ENCODE assay signal across 12 cellular contexts in the genomic region with DNA sequence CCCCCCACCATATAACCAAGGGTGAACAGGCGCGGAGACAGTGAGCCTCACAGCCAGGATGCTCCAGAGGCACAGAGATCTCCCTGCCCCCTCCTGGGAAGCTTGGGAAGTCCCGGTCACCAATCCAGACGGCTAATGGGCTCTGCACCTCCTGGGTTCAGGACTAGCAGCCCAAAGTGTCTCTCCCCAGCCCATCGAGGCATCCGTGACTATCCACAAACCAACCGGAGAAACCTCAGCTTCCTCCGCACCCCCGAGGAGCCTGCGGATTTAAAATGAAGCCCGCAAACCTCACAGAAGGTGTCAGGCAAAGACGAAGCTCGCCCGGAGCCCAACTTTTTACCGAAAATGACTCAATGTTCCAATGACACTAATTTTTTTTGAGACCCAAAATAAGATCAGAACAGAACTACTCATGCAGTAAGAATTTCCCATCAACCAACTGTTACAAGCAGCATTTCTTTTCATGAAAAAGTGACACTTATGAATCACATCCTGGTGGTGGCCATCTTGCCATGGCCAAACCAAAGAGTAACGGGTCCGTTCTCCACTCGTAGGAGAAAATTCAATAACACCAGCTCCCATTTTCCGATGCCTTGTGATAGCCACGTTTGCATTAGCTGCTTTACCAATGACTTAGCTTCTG. TPM values are rescaled to one million over a fixed set of nuclear protein-coding genes. Genes with fewer than 3 reads are reported as not detected.
A peak's percentile ranks its signal among the peaks of the same experiment; 100 is the strongest.
DNase-seq lines count a peak whose midpoint lies in the region; ATAC-seq and TF ChIP-seq lines count a peak whose summit lies in the region.
"Had no signal": no experiment of that assay in that cellular context is flagged by ENCODE, and none has a peak within 500 bp of the region (broad histone marks: within the 10 kb centered on the region; RNA-seq: fewer than 3 reads in every experiment).

No MANE protein-coding gene starts in this region.

- peak in 1 of 2 donors; percentile 51 for ATAC-seq in activated T-cell treated with anti-CD3 and anti-CD28 coated beads, Interleukin-2, amount 50 U/mL, for 4 hours
- peak; percentile 34 to 47 for ATAC-seq in activated T-cell treated with anti-CD3 and anti-CD28 coated beads, Interleukin-2, amount 50 U/mL, for 72 hours (replicated peaks in 1 of 2)
- ATAC-seq in HG02870 (IDR thresholded peaks at IDR 0.05; ENCODE audit: unreplicated experiment), result no peak

- H3K9me3 Mint-ChIP-seq in activated T-cell treated with anti-CD3 and anti-CD28 coated beads, Interleukin-2, amount 50 U/mL, for 4 hours, result no peaks in the 10 kb centered on the region
- no peaks in the 10 kb centered on the region for H3K9me3 Mint-ChIP-seq in activated T-cell treated with anti-CD3 and anti-CD28 coated beads, Interleukin-2, amount 50 U/mL, for 72 hours

- peak overlapping the region; percentile 96 to 99 for H3K27ac ChIP-seq in tibial artery
- H3K27ac ChIP-seq: parathyroid adenoma, PC-9 had no signal

- peak overlapping the region; percentile 90 for H3K27ac Mint-ChIP-seq in activated T-cell treated with anti-CD3 and anti-CD28 coated beads, Interleukin-2, amount 50 U/mL, for 72 hours
- H3K27ac Mint-ChIP-seq: B cell had no signal

- intact Hi-C loops in tibial artery (cut with DNase I; ENCODE audit: low total_unique reads), result loop anchor here (2.0 to 10.0 kb wide), 3 partner anchors 179 to 353 kb away; no protein-coding TSS in a partner anchor

- peaks cover 6% of the 10 kb centered on the region for H3K36me3 Mint-ChIP-seq in activated T-cell treated with anti-CD3 and anti-CD28 coated beads, Interleukin-2, amount 50 U/mL, for 4 hours (ENCODE audit: insufficient read depth)
- no peaks in the 10 kb centered on the region for H3K36me3 Mint-ChIP-seq in activated T-cell treated with anti-CD3 and anti-CD28 coated beads, Interleukin-2, amount 50 U/mL, for 72 hours (ENCODE audit: insufficient read depth in 2 of 2)

- H3K4me3 Mint-ChIP-seq in activated T-cell treated with anti-CD3 and anti-CD28 coated beads, Interleukin-2, amount 50 U/mL, for 4 hours, result peak overlapping the region; percentile 44
- H3K4me3 Mint-ChIP-seq in activated T-cell treated with anti-CD3 and anti-CD28 coated beads, Interleukin-2, amount 50 U/mL, for 72 hours, result peak overlapping the region in 1 of 2 donors; percentile 59
- H3K4me3 Mint-ChIP-seq: B cell had no signal

- TF ChIP-seq CTCF in tibial artery (IDR thresholded peaks at IDR 0.05), result no peak

- no peak for DNase-seq in activated T-cell treated with anti-CD3 and anti-CD28 coated beads, Interleukin-2, amount 50 U/mL, for 4 hours
- DNase-seq in activated T-cell treated with anti-CD3 and anti-CD28 coated beads for 4 hours (no peak), inferior parietal cortex (ENCODE audit: extremely low spot score) (peak; percentile 35), tibial artery (no peak), NCI-H1092 (lab: John Stamatoyannopoulos, UW) (no peak), ureter (ENCODE audit: low spot score) (no peak)
- peak in 1 of 2 donors; percentile 20 for DNase-seq in activated T-cell treated with anti-CD3 and anti-CD28 coated beads, Interleukin-2, amount 50 U/mL, for 72 hours
- DNase-seq: NCI-H1436, PC-9 had no signal

- peaks cover 28% of the 10 kb centered on the region for H3K27me3 Mint-ChIP-seq in activated T-cell treated with anti-CD3 and anti-CD28 coated beads, Interleukin-2, amount 50 U/mL, for 4 hours (ENCODE audit: low read depth)
- peaks cover 8% of the 10 kb centered on the region for H3K27me3 Mint-ChIP-seq in activated T-cell treated with anti-CD3 and anti-CD28 coated beads, Interleukin-2, amount 50 U/mL, for 72 hours (ENCODE audit: low read depth)

- peaks cover 17% of the 10 kb centered on the region for H3K4me1 Mint-ChIP-seq in activated T-cell treated with anti-CD3 and anti-CD28 coated beads, Interleukin-2, amount 50 U/mL, for 4 hours (ENCODE audit: low read depth)
- H3K4me1 Mint-ChIP-seq in activated T-cell treated with anti-CD3 and anti-CD28 coated beads, Interleukin-2, amount 50 U/mL, for 72 hours (ENCODE audit: low read depth), result peaks cover 14% of the 10 kb centered on the region

- no peaks in the 10 kb centered on the region for H3K27me3 ChIP-seq in tibial artery

- peaks cover 0 to 75% (median 60%) of the 10 kb centered on the region in 4 donors for H3K4me1 ChIP-seq in tibial artery
- H3K4me1 ChIP-seq: parathyroid adenoma had no signal

- peaks cover 22 to 41% (median 39%) of the 10 kb centered on the region in 3 donors for H3K36me3 ChIP-seq in tibial artery

- H3K9me3 ChIP-seq in tibial artery, result no peaks in the 10 kb centered on the region

- peak overlapping the region; percentile 42 to 96 for H3K4me3 ChIP-seq in tibial artery
- H3K4me3 ChIP-seq: PC-9 had no signal

RNA-seq across cellular contexts. Expression of gene PDGFA, which starts 6.0 kb away (rescaled TPM):
- 10 to 100 TPM; 10.1 to 31.3 (median 21.8) TPM for total RNA-seq in activated T-cell treated with anti-CD3 and anti-CD28 coated beads, Interleukin-2, amount 50 U/mL, for 4 hours
- 10 to 100 TPM in 1 of 2 donors, 1 to 10 TPM in 1; 10.0 to 16.0 TPM for total RNA-seq in activated T-cell treated with anti-CD3 and anti-CD28 coated beads, Interleukin-2, amount 50 U/mL, for 72 hours
- 31.5 TPM for total RNA-seq in ureter
